Comparison of ENCODE assay signal across 24 cellular contexts in the genomic region with DNA sequence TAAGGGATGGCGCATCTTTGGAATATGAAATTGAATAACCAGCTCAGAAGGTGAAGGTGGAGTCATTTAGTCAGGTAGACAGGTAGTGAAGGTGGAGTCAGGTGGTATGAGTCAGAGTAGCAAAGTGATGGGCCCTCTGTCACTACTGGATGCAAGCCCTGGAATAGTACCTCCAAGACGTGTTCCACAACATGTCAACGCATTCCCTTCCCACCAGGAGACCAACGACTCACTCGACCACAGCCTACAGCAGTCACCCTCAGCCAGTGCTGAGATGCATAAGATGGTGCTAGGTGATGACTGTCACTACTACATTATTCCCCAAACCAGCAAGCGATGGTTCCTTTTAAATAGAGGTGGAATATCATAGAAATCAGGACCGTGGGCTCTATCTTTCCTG. TPM values are rescaled to one million over a fixed set of nuclear protein-coding genes. Genes with fewer than 3 reads are reported as not detected.
A peak's percentile ranks its signal among the peaks of the same experiment; 100 is the strongest.
DNase-seq lines count a peak whose midpoint lies in the region; FAIRE-seq and TF ChIP-seq lines count a peak whose summit lies in the region.
"Had no signal": no experiment of that assay in that cellular context is flagged by ENCODE, and none has a peak within 500 bp of the region (broad histone marks: within the 10 kb centered on the region; RNA-seq: fewer than 3 reads in every experiment).

No MANE protein-coding gene starts in this region.

- H4K8ac ChIP-seq in mesendoderm (ENCODE audit: low read depth, low read length): no peak overlapping the region

- no peaks in the 10 kb centered on the region for H3K9me3 ChIP-seq in effector memory CD4-positive, alpha-beta T cell (ENCODE audit: control insufficient read depth, low read length)
- H3K9me3 ChIP-seq: heart right ventricle, upper lobe of right lung had no signal

- no peak overlapping the region for H3K56ac ChIP-seq in mesendoderm (ENCODE audit: low read length)

- H3K27ac ChIP-seq in mesendoderm (ENCODE audit: low read depth, low read length): no peak overlapping the region
- H3K27ac ChIP-seq in effector memory CD4-positive, alpha-beta T cell (ENCODE audit: insufficient read depth, low read length, poor library complexity, severe bottlenecking): no peak overlapping the region
- H3K27ac ChIP-seq: heart right ventricle, upper lobe of right lung had no signal

- no peaks in the 10 kb centered on the region for H3K79me2 ChIP-seq in mesendoderm (ENCODE audit: control insufficient read depth, insufficient read depth, low read length)

- H2BK15ac ChIP-seq in mesendoderm (replicated peaks; ENCODE audit: low read depth): no peak overlapping the region

- DNase-seq in EL (peak; percentile 58), LoVo (ENCODE audit: low spot score) (peak; percentile 5), bronchial epithelial cell (ENCODE audit: low read depth) (peak; percentile 80), mesendoderm (peak; percentile 74), NCI-H1694 treated with DMSO at 0.1 percent for 48 hours (lab: John Stamatoyannopoulos, UW) (no peak), ecto neural progenitor cell (ENCODE audit: low spot score) (no peak), D721Med (ENCODE audit: insufficient read length, low spot score) (no peak)
- no peak for DNase-seq in effector memory CD4-positive, alpha-beta T cell
- DNase-seq: activated CD4-positive, alpha-beta T cell treated with anti-CD3 and anti-CD28 coated beads, Interleukin-2, amount 50 U/mL, for 4 hours; activated CD8-positive, alpha-beta memory T cell treated with anti-CD3 and anti-CD28 coated beads, Interleukin-2, amount 50 U/mL, for 48 hours; activated naive CD8-positive, alpha-beta T cell treated with anti-CD3 and anti-CD28 coated beads, Interleukin-2, amount 10 ng/mL, durations not matched to agents 7 days and 5 days; heart right ventricle; left ventricle myocardium superior; NCI-H146; NCI-H526 treated with DMSO at 0.1 percent for 48 hours; substantia nigra; T-helper 9 cell; upper lobe of right lung had no signal

- no peak overlapping the region for H3K9ac ChIP-seq in mesendoderm (ENCODE audit: low read length)

- TF ChIP-seq CTCF in bronchial epithelial cell (IDR thresholded peaks at IDR 0.05; ENCODE audit: insufficient read depth, low read length, severe bottlenecking): no peak
- no peak for TF ChIP-seq CTCF in D721Med (IDR thresholded peaks at IDR 0.05; ENCODE audit: insufficient read depth, missing control alignments)

- H4K5ac ChIP-seq in mesendoderm (ENCODE audit: low read length): no peak overlapping the region

- H3K36me3 ChIP-seq in bronchial epithelial cell (ENCODE audit: control insufficient read depth, insufficient read depth, low read length) (no peaks in the 10 kb centered on the region), mesendoderm (ENCODE audit: control insufficient read depth, insufficient read depth, low read length) (no peaks in the 10 kb centered on the region)
- H3K36me3 ChIP-seq in effector memory CD4-positive, alpha-beta T cell (ENCODE audit: control insufficient read depth, insufficient read depth, low read length): no peaks in the 10 kb centered on the region
- H3K36me3 ChIP-seq: heart right ventricle, upper lobe of right lung had no signal

- WGBS in mesendoderm (ENCODE audit: extremely low coverage, insufficient coverage, low lambda C conversion rate): no CpG with 5 or more reads among the region's 7 CpGs

- H3K4me3 ChIP-seq in bronchial epithelial cell (ENCODE audit: low read depth, low read length): no peak overlapping the region
- H3K4me3 ChIP-seq in mesendoderm (ENCODE audit: low read length): no peak overlapping the region
- H3K4me3 ChIP-seq in effector memory CD4-positive, alpha-beta T cell (ENCODE audit: insufficient read depth, low read depth, low read length, poor library complexity, severe bottlenecking): no peak overlapping the region
- H3K4me3 ChIP-seq: heart right ventricle, upper lobe of right lung had no signal

- H3K4ac ChIP-seq in mesendoderm (ENCODE audit: low read depth, low read length): no peak overlapping the region

- no peak overlapping the region for H2BK120ac ChIP-seq in mesendoderm (ENCODE audit: low read depth, low read length)

- H3K18ac ChIP-seq in mesendoderm (ENCODE audit: low read length): no peak overlapping the region

- no peak overlapping the region for H3K23ac ChIP-seq in mesendoderm (ENCODE audit: low read length)

- H3K27me3 ChIP-seq in bronchial epithelial cell (ENCODE audit: control insufficient read depth, insufficient read depth, low read length): peaks cover 2% of the 10 kb centered on the region
- no peaks in the 10 kb centered on the region for H3K27me3 ChIP-seq in mesendoderm (ENCODE audit: insufficient read depth, low read length, poor library complexity)
- peaks cover 18% of the 10 kb centered on the region for H3K27me3 ChIP-seq in effector memory CD4-positive, alpha-beta T cell (replicated peaks; ENCODE audit: control insufficient read depth, insufficient read depth, low read length, poor library complexity, severe bottlenecking)

- H3K4me2 ChIP-seq in mesendoderm (ENCODE audit: low read length): no peak overlapping the region

- no peak overlapping the region for H2BK5ac ChIP-seq in mesendoderm (ENCODE audit: low read length)

- no peak overlapping the region for H2AK5ac ChIP-seq in mesendoderm (ENCODE audit: low read length)

- FAIRE-seq in bronchial epithelial cell (lab: Jason Lieb, UNC): peak; percentile 95
- FAIRE-seq in D721Med (lab: Jason Lieb, UNC): no peak

- H3K79me1 ChIP-seq in mesendoderm (ENCODE audit: low read length): no peaks in the 10 kb centered on the region

- no peaks in the 10 kb centered on the region for H3K4me1 ChIP-seq in mesendoderm (ENCODE audit: control insufficient read depth, low read depth, low read length)
- peaks cover 6% of the 10 kb centered on the region for H3K4me1 ChIP-seq in effector memory CD4-positive, alpha-beta T cell (ENCODE audit: control insufficient read depth, insufficient read depth, low read length, poor library complexity, severe bottlenecking)

RNA-seq across cellular contexts. Expression of a gene that starts 6.8 kb away (rescaled TPM):
- not detected in 2 replicates for total RNA-seq in bronchial epithelial cell
- not detected for polyA plus RNA-seq in mesendoderm (2013, experiment 1 of 2)
- not detected for polyA plus RNA-seq in mesendoderm (2013, experiment 2 of 2)
- total RNA-seq: activated naive CD8-positive, alpha-beta T cell treated with anti-CD3 and anti-CD28 coated beads, Interleukin-2, amount 10 ng/mL, durations not matched to agents 7 days and 5 days; left ventricle myocardium superior; posterior vena cava; skeletal muscle tissue; upper lobe of right lung; WTC11 had no signal
- polyA plus RNA-seq: AG04450, heart right ventricle, neural cell had no signal

RNA-seq across cellular contexts. Expression of a gene that starts 38.4 kb away (rescaled TPM):
- not detected in 2 replicates for total RNA-seq in bronchial epithelial cell
- 0.06 TPM for polyA plus RNA-seq in mesendoderm (2013, experiment 1 of 2)
- polyA plus RNA-seq in mesendoderm (2013, experiment 2 of 2): 0.04 TPM
- total RNA-seq: activated naive CD8-positive, alpha-beta T cell treated with anti-CD3 and anti-CD28 coated beads, Interleukin-2, amount 10 ng/mL, durations not matched to agents 7 days and 5 days; heart right ventricle; left ventricle myocardium superior; mononuclear cell; posterior vena cava; skeletal muscle tissue; upper lobe of right lung had no signal
- polyA plus RNA-seq: AG04450, heart right ventricle, neural cell had no signal

RNA-seq across cellular contexts. Expression of a gene that starts 47.4 kb away (rescaled TPM):
- 127 and 157 TPM in 2 replicates for total RNA-seq in bronchial epithelial cell
- polyA plus RNA-seq in mesendoderm (2013, experiment 1 of 2): 65.8 TPM
- polyA plus RNA-seq in mesendoderm (2013, experiment 2 of 2): 62.7 TPM

Comparison
In these comparisons a context has a peak if more than half of its experiments do, and no peak if none do; other contexts are left out.
1. DNase-seq: peak in EL (single experiment), LoVo (single experiment), bronchial epithelial cell (single experiment) and mesendoderm (single experiment); none in effector memory CD4-positive, alpha-beta T cell (0 of 3), NCI-H1694 treated with DMSO at 0.1 percent for 48 hours (single experiment), ecto neural progenitor cell (single experiment) and D721Med (single experiment).